In the genomic region with DNA sequence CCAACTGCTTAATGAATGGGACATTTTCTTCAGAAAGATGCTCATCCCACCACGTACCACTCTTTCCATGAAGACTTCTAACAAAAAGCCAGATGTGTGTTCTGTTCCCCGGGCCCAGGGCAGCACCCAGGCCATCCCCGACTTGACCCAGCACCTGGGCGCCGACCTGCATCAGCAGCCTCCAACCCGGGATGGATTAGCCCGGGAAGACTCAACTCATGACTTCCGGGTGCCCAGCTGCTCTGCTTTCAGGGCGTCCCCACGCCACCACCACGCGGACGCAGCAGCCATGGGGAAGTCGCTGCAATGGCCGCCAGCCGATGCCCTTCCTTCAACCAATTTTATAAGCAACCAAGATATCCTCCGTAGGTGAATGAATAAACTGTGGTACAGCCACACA, we compare ENCODE assay signal across 9 cellular contexts.
"Had no signal": no experiment of that assay in that cellular context is flagged by ENCODE, and none has a peak within 500 bp of the region (broad histone marks: within the 10 kb centered on the region; RNA-seq: fewer than 3 reads in every experiment).

No MANE protein-coding gene starts in this region.

- DNase-seq: GM23248, GOT3, H7, HFFc6, KBM-7 had no signal

- H3K4me1 ChIP-seq: HAP-1 had no signal

- H3K4me3 ChIP-seq: GM23248, HAP-1 had no signal

- H3K27ac ChIP-seq: GM23248, HL-60 had no signal

- FAIRE-seq: HepG2 had no signal

- H3K9me3 ChIP-seq: HAP-1 had no signal

- ATAC-seq: HCT116, HepG2 had no signal

- H3K9ac ChIP-seq: GM23248 had no signal

- H3K36me3 ChIP-seq: HAP-1 had no signal
